In genomic region chr3:171049831-171050444, GRCh38 we compare ENCODE assay signal across 8 cellular contexts. TPM values are rescaled to one million over a fixed set of nuclear protein-coding genes. Genes with fewer than 3 reads are reported as not detected.
DNase-seq lines count a peak whose midpoint lies in the region; ATAC-seq and TF ChIP-seq lines count a peak whose summit lies in the region.

No MANE protein-coding gene starts in this region.

- H3K36me3 ChIP-seq in PC-3 (ENCODE audit: low read depth, low read length) (no peaks in the 10 kb centered on the region), cardiac muscle cell (no peaks in the 10 kb centered on the region), sigmoid colon (no peaks in the 10 kb centered on the region)

- no peaks in the 10 kb centered on the region for H3K9me2 ChIP-seq in PC-3 (replicated peaks; ENCODE audit: low read length)

- H3K36me3 Mint-ChIP-seq in activated naive CD8-positive, alpha-beta T cell treated with anti-CD3 and anti-CD28 coated beads for 36 hours: no peaks in the 10 kb centered on the region

- TF ChIP-seq POLR2A in sigmoid colon (IDR thresholded peaks at IDR 0.05): no peak

- no peak for TF ChIP-seq EP300 in sigmoid colon (IDR thresholded peaks at IDR 0.05)

- WGBS in sigmoid colon, 2 donors: 25 to 28% methylated on average over 6 of the region's 6 CpGs

- H3K79me2 ChIP-seq in PC-3 (ENCODE audit: low read length): no peaks in the 10 kb centered on the region

- TF ChIP-seq CTCF in PC-3 (conservative IDR thresholded peaks at IDR 0.05; ENCODE audit: low read depth, low read length) (peak; percentile 90), cardiac muscle cell (IDR thresholded peaks at IDR 0.05; ENCODE audit: low read depth, low read length) (peak; percentile 71), sigmoid colon (IDR thresholded peaks at IDR 0.05) (peak in 2 of 4 experiments; percentile 34 to 50)

- no peaks in the 10 kb centered on the region for H3K9me3 Mint-ChIP-seq in activated naive CD8-positive, alpha-beta T cell treated with anti-CD3 and anti-CD28 coated beads for 36 hours

- CTCF ChIA-PET in PC-3 (lab: Charles Lee): interaction anchor here (0.5 to 1.3 kb wide), 9 partner anchors 15 to 517 kb away, joined by 3 to 4 read pairs (median 3); no protein-coding TSS in a partner anchor

- H3K4me1 Mint-ChIP-seq in activated naive CD8-positive, alpha-beta T cell treated with anti-CD3 and anti-CD28 coated beads for 36 hours: no peaks in the 10 kb centered on the region

- BruUV-seq in PC-3 (replicated peaks; lab: Mats Ljungman, UMichigan): no TSS peak

- H3K9me3 ChIP-seq in PC-3 (ENCODE audit: low read length) (no peaks in the 10 kb centered on the region), cardiac muscle cell (ENCODE audit: low read depth) (no peaks in the 10 kb centered on the region), sigmoid colon (no peaks in the 10 kb centered on the region)

- H3K27me3 Mint-ChIP-seq in activated naive CD8-positive, alpha-beta T cell treated with anti-CD3 and anti-CD28 coated beads for 36 hours: peaks cover 7% of the 10 kb centered on the region

- DNase-seq in ELR (ENCODE audit: low read depth) (peak; percentile 82), HPDE6-E6E7 (ENCODE audit: extremely low spot score) (peak; percentile 64), PC-3 (peak; percentile 81), cardiac muscle cell (ENCODE audit: low read depth in 1 of 2, low spot score in 1 of 2) (peak; percentile 82 to 83), renal cortical epithelial cell (ENCODE audit: low read depth) (peak; percentile 51), sigmoid colon (no peak)
- peak; percentile 34 for DNase-seq in activated naive CD8-positive, alpha-beta T cell treated with anti-CD3 and anti-CD28 coated beads for 36 hours

- peak; percentile 81 for ATAC-seq in GM21423 (IDR thresholded peaks at IDR 0.05; ENCODE audit: unreplicated experiment)
- ATAC-seq in PC-3: peak; percentile 98

- H4K20me1 ChIP-seq in PC-3 (ENCODE audit: low read length): no peaks in the 10 kb centered on the region

- H3K27ac ChIP-seq in PC-3 (ENCODE audit: low read length): no peak overlapping the region
- H3K27ac ChIP-seq in cardiac muscle cell: no peak overlapping the region
- H3K27ac ChIP-seq in sigmoid colon: no peak overlapping the region

- peak overlapping the region; percentile 10; the same call in 1 of the 2 replicates for H2AFZ ChIP-seq in PC-3 (ENCODE audit: low read length)

- no peak overlapping the region for H3K27ac Mint-ChIP-seq in activated naive CD8-positive, alpha-beta T cell treated with anti-CD3 and anti-CD28 coated beads for 36 hours

- H3K27me3 ChIP-seq in PC-3 (ENCODE audit: low read length): no peaks in the 10 kb centered on the region
- H3K27me3 ChIP-seq in cardiac muscle cell: no peaks in the 10 kb centered on the region
- H3K27me3 ChIP-seq in sigmoid colon: no peaks in the 10 kb centered on the region

- POLR2A ChIA-PET in PC-3 (lab: Charles Lee; ENCODE audit: unreplicated experiment): interaction anchor here (0.5 kb wide), 2 partner anchors 55 to 620 kb away, joined by 3 to 5 read pairs; no protein-coding TSS in a partner anchor

- H3K4me3 Mint-ChIP-seq in activated naive CD8-positive, alpha-beta T cell treated with anti-CD3 and anti-CD28 coated beads for 36 hours: no peak overlapping the region

- intact Hi-C loops in PC-3 (cut with micrococcal nuclease) (loop anchor here (1.0 kb wide), 3 partner anchors 89 to 516 kb away; no protein-coding TSS in a partner anchor), sigmoid colon (cut with DNase I) (loop anchor here (1.0 kb wide), 1 partner anchor 516 kb away; no protein-coding TSS in a partner anchor)

- no peak overlapping the region for H3K9ac ChIP-seq in PC-3 (ENCODE audit: low read length)

- H3F3A ChIP-seq in PC-3 (ENCODE audit: low read length, unreplicated experiment): no peaks in the 10 kb centered on the region

- H3K4me1 ChIP-seq in PC-3 (ENCODE audit: insufficient read depth, low read length) (peaks cover 9% of the 10 kb centered on the region), cardiac muscle cell (ENCODE audit: low read depth) (no peaks in the 10 kb centered on the region), sigmoid colon (no peaks in the 10 kb centered on the region)

- no peak overlapping the region for H3K4me2 ChIP-seq in PC-3 (ENCODE audit: low read length)

- H3K4me3 ChIP-seq in PC-3 (ENCODE audit: low read length) (no peak overlapping the region), cardiac muscle cell (no peak overlapping the region), sigmoid colon (no peak overlapping the region)

RNA-seq across cellular contexts. Expression of gene SLC2A2, which starts 23.4 kb away (rescaled TPM):
- not detected in 2 replicates for total RNA-seq in PC-3 (2014; rRNA removed)
- total RNA-seq in activated naive CD8-positive, alpha-beta T cell treated with anti-CD3 and anti-CD28 coated beads for 36 hours: not detected
- not detected in 2 replicates for total RNA-seq in cardiac muscle cell
- polyA plus RNA-seq in cardiac muscle cell: not detected in 2 replicates
- total RNA-seq in renal cortical epithelial cell: 0.35 and 13.0 TPM in 2 replicates
- total RNA-seq in sigmoid colon: not detected
- not detected for polyA plus RNA-seq in sigmoid colon
